ENCODE assay signal across 16 cellular contexts in genomic region chr2:71505770-71506140, GRCh38.
"Had no signal": no experiment of that assay in that cellular context is flagged by ENCODE, and none has a peak within 500 bp of the region (broad histone marks: within the 10 kb centered on the region; RNA-seq: fewer than 3 reads in every experiment).

No MANE protein-coding gene starts in this region.

- H3K27ac ChIP-seq: epithelial cell of prostate, ovary, SJSA1, VCaP had no signal

- H3K4me3 ChIP-seq: dorsolateral prefrontal cortex, ovary, SJSA1 had no signal

- H3K36me3 ChIP-seq: ovary had no signal

- H3K27me3 ChIP-seq: dorsolateral prefrontal cortex, ovary, SJSA1 had no signal

- DNase-seq: activated CD4-positive, alpha-beta T cell treated with anti-CD3 and anti-CD28 coated beads, Interleukin-2, amount 50 U/mL, for 4 hours; activated effector memory CD4-positive, alpha-beta T cell treated with anti-CD3 and anti-CD28 coated beads, Interleukin-2, amount 50 U/mL, for 16 hours; activated naive CD4-positive, alpha-beta T cell treated with anti-CD3 and anti-CD28 coated beads, Interleukin-2, amount 50 U/mL, for 16 hours; activated T-cell treated with anti-CD3 and anti-CD28 coated beads, Interleukin-2, amount 50 U/mL, for 72 hours; kidney; mammary epithelial cell; stimulated activated CD4-positive, alpha-beta T cell treated with anti-CD3 and anti-CD28 coated beads, Interleukin-2, amount 100 ng/mL, for 24 hours; T-helper 17 cell had no signal

- FAIRE-seq: astrocyte, bronchial epithelial cell, kidney had no signal

- ATAC-seq: activated T-cell treated with anti-CD3 and anti-CD28 coated beads, Interleukin-2, amount 50 U/mL, for 72 hours; left lobe of liver; T-helper 17 cell had no signal

- H3K9me3 ChIP-seq: ovary, SJSA1 had no signal
